Comparison of ENCODE assay signal across 9 cellular contexts in genomic region chr6:16713597-16713996, GRCh38. TPM values are rescaled to one million over a fixed set of nuclear protein-coding genes. Genes with fewer than 3 reads are reported as not detected.
DNase-seq lines count a peak whose midpoint lies in the region; ATAC-seq and TF ChIP-seq lines count a peak whose summit lies in the region.
"Had no signal": no experiment of that assay in that cellular context is flagged by ENCODE, and none has a peak within 500 bp of the region (broad histone marks: within the 10 kb centered on the region; RNA-seq: fewer than 3 reads in every experiment).

No MANE protein-coding gene starts in this region.

- 81% methylated on average over 9 of the region's 9 CpGs for WGBS in SK-N-SH (ENCODE audit: low lambda C conversion rate)

- no peak for ATAC-seq in SK-N-SH treated with all-trans-retinoic acid at 6 μM for 48 hours
- ATAC-seq in foreskin keratinocyte: no peak
- no peak for ATAC-seq in stimulated activated memory B cell treated with anti-CD40 and anti-IgM and Interleukin-4, amounts not matched to agents 10 μg/mL and 1 μg/mL and 100 μg/mL, for 72 hours
- ATAC-seq in HG03139 (IDR thresholded peaks at IDR 0.05; ENCODE audit: unreplicated experiment): no peak
- ATAC-seq in HG02588 (IDR thresholded peaks at IDR 0.05; ENCODE audit: unreplicated experiment): no peak

- no peaks in the 10 kb centered on the region for H3K9me3 ChIP-seq in SK-N-SH

- peaks cover 72% of the 10 kb centered on the region for H3K79me2 ChIP-seq in SK-N-SH (ENCODE audit: insufficient read depth)

- H3K27ac ChIP-seq in SK-N-SH (ENCODE audit: low read depth in 2 of 2, low read length in 1 of 2) (peak overlapping the region; percentile 78 to 97; a peak in 3 of 4 replicates), foreskin keratinocyte (peak overlapping the region; percentile 85)

- H3F3A ChIP-seq in SK-N-SH (replicated peaks; ENCODE audit: insufficient read depth): peaks cover 35% of the 10 kb centered on the region

- H2AFZ ChIP-seq in SK-N-SH (ENCODE audit: low read depth): no peak overlapping the region

- H3K4me1 Mint-ChIP-seq in activated T-helper 1 cell treated with anti-CD3 and anti-CD28 coated beads, Interleukin-12 subunit alpha, Interleukin-12 subunit beta, Interleukin-2, Interleukin-4 antibody, amounts not matched to agents 30 ng/mL and 10 ng/mL and 1 ng/mL, durations not matched to agents 14 hours and 24 hours and 36 hours (ENCODE audit: low read depth): peaks cover 71% of the 10 kb centered on the region
- peaks cover 58% of the 10 kb centered on the region for H3K4me1 Mint-ChIP-seq in stimulated activated memory B cell treated with anti-CD40 and anti-IgM and Interleukin-4, amounts not matched to agents 10 μg/mL and 1 μg/mL and 100 μg/mL, for 72 hours

- CTCF ChIA-PET in SK-N-SH (lab: Yijun Ruan, JAX): no interaction called here

- peaks cover 33% of the 10 kb centered on the region for H3K36me3 Mint-ChIP-seq in activated T-helper 1 cell treated with anti-CD3 and anti-CD28 coated beads, Interleukin-12 subunit alpha, Interleukin-12 subunit beta, Interleukin-2, Interleukin-4 antibody, amounts not matched to agents 30 ng/mL and 10 ng/mL and 1 ng/mL, durations not matched to agents 14 hours and 24 hours and 36 hours (ENCODE audit: low read depth)
- peaks cover 35% of the 10 kb centered on the region for H3K36me3 Mint-ChIP-seq in stimulated activated memory B cell treated with anti-CD40 and anti-IgM and Interleukin-4, amounts not matched to agents 10 μg/mL and 1 μg/mL and 100 μg/mL, for 72 hours

- no peaks in the 10 kb centered on the region for H3K27me3 Mint-ChIP-seq in activated T-helper 1 cell treated with anti-CD3 and anti-CD28 coated beads, Interleukin-12 subunit alpha, Interleukin-12 subunit beta, Interleukin-2, Interleukin-4 antibody, amounts not matched to agents 30 ng/mL and 10 ng/mL and 1 ng/mL, durations not matched to agents 14 hours and 24 hours and 36 hours (ENCODE audit: insufficient read depth)
- H3K27me3 Mint-ChIP-seq in stimulated activated memory B cell treated with anti-CD40 and anti-IgM and Interleukin-4, amounts not matched to agents 10 μg/mL and 1 μg/mL and 100 μg/mL, for 72 hours: no peaks in the 10 kb centered on the region

- POLR2A ChIA-PET in SK-N-SH (lab: Yijun Ruan, JAX): no interaction called here

- no peaks in the 10 kb centered on the region for H3K9me3 Mint-ChIP-seq in activated T-helper 1 cell treated with anti-CD3 and anti-CD28 coated beads, Interleukin-12 subunit alpha, Interleukin-12 subunit beta, Interleukin-2, Interleukin-4 antibody, amounts not matched to agents 30 ng/mL and 10 ng/mL and 1 ng/mL, durations not matched to agents 14 hours and 24 hours and 36 hours
- no peaks in the 10 kb centered on the region for H3K9me3 Mint-ChIP-seq in stimulated activated memory B cell treated with anti-CD40 and anti-IgM and Interleukin-4, amounts not matched to agents 10 μg/mL and 1 μg/mL and 100 μg/mL, for 72 hours
- H3K9me3 Mint-ChIP-seq: T-helper 1 cell treated with Interleukin-12 subunit alpha and Interleukin-12 subunit beta and Interleukin-4 antibody, amounts not matched to agents 30 μg/mL and 1 μg/mL, for 36 hours had no signal

- H3K4me3 ChIP-seq in SK-N-SH (ENCODE audit: low read depth in 2 of 2, low read length in 1 of 2): peak overlapping the region in 1 of 2 experiments; percentile 49; a peak in 2 of 4 replicates

- no peak for TF ChIP-seq EP300 in SK-N-SH (IDR thresholded peaks at IDR 0.05; ENCODE audit: borderline replicate concordance in 1 of 2, low read depth in 1 of 2, low read length in 1 of 2)

- no peaks in the 10 kb centered on the region for H4K20me1 ChIP-seq in SK-N-SH (ENCODE audit: insufficient read depth)

- peak overlapping the region; percentile 76 for H3K4me2 ChIP-seq in SK-N-SH

- TF ChIP-seq RAD21 in SK-N-SH (IDR thresholded peaks at IDR 0.05; ENCODE audit: low read length): no peak

- peaks cover 0 to 4% of the 10 kb centered on the region in 2 experiments for H3K36me3 ChIP-seq in SK-N-SH (replicated peaks in 1 of 2; ENCODE audit: control insufficient read depth in 1 of 2, insufficient read depth in 2 of 2, low read length in 1 of 2)

- intact Hi-C loops in activated T-helper 1 cell treated with anti-CD3 and anti-CD28 coated beads, Interleukin-12 subunit alpha, Interleukin-12 subunit beta, Interleukin-2, Interleukin-4 antibody, amounts not matched to agents 30 ng/mL and 10 ng/mL and 1 ng/mL, durations not matched to agents 14 hours and 24 hours and 36 hours (cut with micrococcal nuclease): loop anchor here (2.0 to 5.0 kb wide), 3 partner anchors 181 to 381 kb away; no protein-coding TSS in a partner anchor

- DNase-seq in SK-N-SH: no peak
- DNase-seq in activated T-helper 1 cell treated with anti-CD3 and anti-CD28 coated beads, Interleukin-12 subunit alpha, Interleukin-12 subunit beta, Interleukin-2, Interleukin-4 antibody, amounts not matched to agents 30 ng/mL and 10 ng/mL and 1 ng/mL, durations not matched to agents 14 hours and 24 hours and 36 hours (ENCODE audit: low spot score): no peak
- DNase-seq in foreskin keratinocyte: no peak
- DNase-seq in MV-4-11 (lab: John Stamatoyannopoulos, UW): no peak

- H3K4me3 Mint-ChIP-seq in activated T-helper 1 cell treated with anti-CD3 and anti-CD28 coated beads, Interleukin-12 subunit alpha, Interleukin-12 subunit beta, Interleukin-2, Interleukin-4 antibody, amounts not matched to agents 30 ng/mL and 10 ng/mL and 1 ng/mL, durations not matched to agents 14 hours and 24 hours and 36 hours: peak overlapping the region; percentile 60
- H3K4me3 Mint-ChIP-seq in stimulated activated memory B cell treated with anti-CD40 and anti-IgM and Interleukin-4, amounts not matched to agents 10 μg/mL and 1 μg/mL and 100 μg/mL, for 72 hours: peak overlapping the region; percentile 62

- H3K27ac Mint-ChIP-seq in activated T-helper 1 cell treated with anti-CD3 and anti-CD28 coated beads, Interleukin-12 subunit alpha, Interleukin-12 subunit beta, Interleukin-2, Interleukin-4 antibody, amounts not matched to agents 30 ng/mL and 10 ng/mL and 1 ng/mL, durations not matched to agents 14 hours and 24 hours and 36 hours: peak overlapping the region; percentile 88
- H3K27ac Mint-ChIP-seq in stimulated activated memory B cell treated with anti-CD40 and anti-IgM and Interleukin-4, amounts not matched to agents 10 μg/mL and 1 μg/mL and 100 μg/mL, for 72 hours: peak overlapping the region; percentile 90

- H3K4me1 ChIP-seq in SK-N-SH (ENCODE audit: control insufficient read depth in 1 of 2, insufficient read depth in 2 of 2, low read depth in 1 of 2, low read length in 1 of 2) (peaks cover 2 to 22% of the 10 kb centered on the region in 2 experiments; a peak in 2 of 4 replicates), foreskin keratinocyte (peaks cover 20% of the 10 kb centered on the region)

- no peaks in the 10 kb centered on the region for H3K9me2 ChIP-seq in SK-N-SH

- H3K27me3 ChIP-seq in SK-N-SH (ENCODE audit: insufficient read depth): no peaks in the 10 kb centered on the region
- no peaks in the 10 kb centered on the region for H3K27me3 ChIP-seq in foreskin keratinocyte

- no peak for TF ChIP-seq CTCF in SK-N-SH (IDR thresholded peaks at IDR 0.05)
- TF ChIP-seq CTCF in foreskin keratinocyte (conservative IDR thresholded peaks at IDR 0.05): no peak

- peak overlapping the region; percentile 77; the same call in 1 of the 2 replicates for H3K9ac ChIP-seq in SK-N-SH

TF ChIP-seq in SK-N-SH, 30 proteins besides CTCF, POLR2A, EP300 and RAD21 (continues in another document):
- TF ChIP-seq MAX (IDR thresholded peaks at IDR 0.05; ENCODE audit: low read depth) (no peak), FOSL2 (IDR thresholded peaks at IDR 0.05; ENCODE audit: borderline replicate concordance, low read depth) (no peak), EZH2phosphoT487 (IDR thresholded peaks at IDR 0.05; ENCODE audit: borderline replicate concordance, low read depth) (no peak), TAF1 (IDR thresholded peaks at IDR 0.05; ENCODE audit: borderline replicate concordance, low read depth, low read length) (no peak), USF2 (IDR thresholded peaks at IDR 0.05; ENCODE audit: borderline replicate concordance, low read depth, low read length) (no peak)

TF ChIP-seq in SK-N-SH treated with all-trans-retinoic acid at 6 μM for 48 hours, 23 proteins besides CTCF, POLR2A, EP300 and RAD21 (continues in another document):
- no peak for TF ChIP-seq CREB5 (CRISPR knock-in tag; IDR thresholded peaks at IDR 0.05; ENCODE audit: low read depth)
- no peak for TF ChIP-seq ZFP30 (CRISPR knock-in tag; IDR thresholded peaks at IDR 0.05)
- no peak for TF ChIP-seq ZFP3 (CRISPR knock-in tag; IDR thresholded peaks at IDR 0.05)
- no peak for TF ChIP-seq OSR1 (CRISPR knock-in tag; IDR thresholded peaks at IDR 0.05)

RNA-seq across cellular contexts. Expression of gene ATXN1, which starts 47.7 kb away (rescaled TPM):
- 7.9 and 8.1 TPM in 2 replicates for polyA plus RNA-seq in SK-N-SH (2012; rRNA removed)
- 5.4 and 5.9 TPM in 2 replicates for polyA plus RNA-seq in SK-N-SH (2012; cell fraction: cytosol; rRNA removed)
- polyA plus RNA-seq in SK-N-SH (2012; cell fraction: nucleus; rRNA removed): 15.5 and 24.6 TPM in 2 replicates
- 107 and 109 TPM in 2 replicates for total RNA-seq in activated T-helper 1 cell treated with anti-CD3 and anti-CD28 coated beads, Interleukin-12 subunit alpha, Interleukin-12 subunit beta, Interleukin-2, Interleukin-4 antibody, amounts not matched to agents 30 ng/mL and 10 ng/mL and 1 ng/mL, durations not matched to agents 14 hours and 24 hours and 36 hours
- 7.2 and 11.9 TPM in 2 replicates for total RNA-seq in foreskin keratinocyte
- 2.4 and 3.0 TPM in 2 replicates for polyA plus RNA-seq in foreskin keratinocyte
